In the genomic region with DNA sequence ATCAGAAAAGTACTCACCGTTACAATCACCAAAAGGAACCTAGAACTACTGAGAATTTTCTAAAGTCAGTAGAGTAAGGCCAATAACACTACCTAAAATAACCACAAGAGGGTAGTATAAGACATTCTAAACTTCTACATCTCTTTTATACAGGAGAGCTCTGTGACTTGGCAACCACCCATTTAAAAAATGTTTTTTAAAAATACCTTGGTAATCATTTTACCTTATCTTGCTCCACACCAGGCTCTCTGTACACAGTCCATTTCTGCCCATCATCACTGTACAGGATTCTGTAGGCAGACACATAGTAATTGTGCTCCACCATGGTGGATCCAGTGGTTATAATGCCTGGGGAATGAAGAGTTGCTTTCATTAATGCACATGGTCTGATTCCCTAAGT, we compare ENCODE assay signal across 8 cellular contexts. TPM values are rescaled to one million over a fixed set of nuclear protein-coding genes. Genes with fewer than 3 reads are reported as not detected.
DNase-seq lines count a peak whose midpoint lies in the region; ATAC-seq and TF ChIP-seq lines count a peak whose summit lies in the region.

No MANE protein-coding gene starts in this region.

- ATAC-seq in GM18498 (IDR thresholded peaks at IDR 0.05; ENCODE audit: unreplicated experiment) (peak; percentile 80), HG02798 (IDR thresholded peaks at IDR 0.05; ENCODE audit: poor library complexity, unreplicated experiment) (peak; percentile 88)

- no peak overlapping the region for H3K27ac Mint-ChIP-seq in activated CD4-positive, alpha-beta T cell treated with anti-CD3 and anti-CD28 coated beads, Interleukin-2, amount 10 ng/mL, durations not matched to agents 7 days and 5 days

- DNase-seq in AG08395 (ENCODE audit: low spot score): peak; percentile 74
- peak; percentile 10 for DNase-seq in NCI-H1105 (lab: John Stamatoyannopoulos, UW)
- DNase-seq in SW480 (ENCODE audit: low spot score): peak; percentile 73
- DNase-seq in foreskin fibroblast: no peak
- peak; percentile 78 for DNase-seq in pons (ENCODE audit: low spot score)
- no peak for DNase-seq in activated CD4-positive, alpha-beta T cell treated with anti-CD3 and anti-CD28 coated beads, Interleukin-2, amount 10 ng/mL, durations not matched to agents 7 days and 5 days

- H3K4me3 Mint-ChIP-seq in activated CD4-positive, alpha-beta T cell treated with anti-CD3 and anti-CD28 coated beads, Interleukin-2, amount 10 ng/mL, durations not matched to agents 7 days and 5 days: no peak overlapping the region

- TF ChIP-seq CTCF in foreskin fibroblast (IDR thresholded peaks at IDR 0.05; ENCODE audit: low read depth, low read length): peak; percentile 54

- H3K4me1 Mint-ChIP-seq in activated CD4-positive, alpha-beta T cell treated with anti-CD3 and anti-CD28 coated beads, Interleukin-2, amount 10 ng/mL, durations not matched to agents 7 days and 5 days: no peaks in the 10 kb centered on the region

- H3K9me3 Mint-ChIP-seq in activated CD4-positive, alpha-beta T cell treated with anti-CD3 and anti-CD28 coated beads, Interleukin-2, amount 10 ng/mL, durations not matched to agents 7 days and 5 days: no peaks in the 10 kb centered on the region

- POLR2A ChIA-PET in activated CD4-positive, alpha-beta T cell treated with anti-CD3 and anti-CD28 coated beads, Interleukin-2, amount 10 ng/mL, durations not matched to agents 7 days and 5 days (lab: Charles Lee): no interaction called here

- H3K27me3 Mint-ChIP-seq in activated CD4-positive, alpha-beta T cell treated with anti-CD3 and anti-CD28 coated beads, Interleukin-2, amount 10 ng/mL, durations not matched to agents 7 days and 5 days: no peaks in the 10 kb centered on the region

- CTCF ChIA-PET in activated CD4-positive, alpha-beta T cell treated with anti-CD3 and anti-CD28 coated beads, Interleukin-2, amount 10 ng/mL, durations not matched to agents 7 days and 5 days (lab: Charles Lee): interaction anchor here (1.1 to 1.4 kb wide), 3 partner anchors 10 to 356 kb away, joined by 3 to 4 read pairs (median 3); no protein-coding TSS in a partner anchor

- H3K4me3 ChIP-seq in foreskin fibroblast (ENCODE audit: low read depth in 1 of 2, low read length in 2 of 2): no peak overlapping the region

- no peaks in the 10 kb centered on the region for H3K36me3 Mint-ChIP-seq in activated CD4-positive, alpha-beta T cell treated with anti-CD3 and anti-CD28 coated beads, Interleukin-2, amount 10 ng/mL, durations not matched to agents 7 days and 5 days (ENCODE audit: low read depth)

RNA-seq across cellular contexts. Expression of a gene that starts 54.4 kb away (rescaled TPM):
- total RNA-seq in activated CD4-positive, alpha-beta T cell treated with anti-CD3 and anti-CD28 coated beads, Interleukin-2, amount 10 ng/mL, durations not matched to agents 7 days and 5 days: under 1 TPM; 0.07 to 0.08 TPM

Comparison
In these comparisons a context has a peak if more than half of its experiments do, and no peak if none do; other contexts are left out.
1. DNase-seq: peak in AG08395 (single experiment), NCI-H1105 (single experiment), SW480 (single experiment) and pons (single experiment); none in foreskin fibroblast (0 of 2) and activated CD4-positive, alpha-beta T cell treated with anti-CD3 and anti-CD28 coated beads, Interleukin-2, amount 10 ng/mL, durations not matched to agents 7 days and 5 days (single experiment).